1 cellular context compared by ENCODE assay signal in the genomic region with DNA sequence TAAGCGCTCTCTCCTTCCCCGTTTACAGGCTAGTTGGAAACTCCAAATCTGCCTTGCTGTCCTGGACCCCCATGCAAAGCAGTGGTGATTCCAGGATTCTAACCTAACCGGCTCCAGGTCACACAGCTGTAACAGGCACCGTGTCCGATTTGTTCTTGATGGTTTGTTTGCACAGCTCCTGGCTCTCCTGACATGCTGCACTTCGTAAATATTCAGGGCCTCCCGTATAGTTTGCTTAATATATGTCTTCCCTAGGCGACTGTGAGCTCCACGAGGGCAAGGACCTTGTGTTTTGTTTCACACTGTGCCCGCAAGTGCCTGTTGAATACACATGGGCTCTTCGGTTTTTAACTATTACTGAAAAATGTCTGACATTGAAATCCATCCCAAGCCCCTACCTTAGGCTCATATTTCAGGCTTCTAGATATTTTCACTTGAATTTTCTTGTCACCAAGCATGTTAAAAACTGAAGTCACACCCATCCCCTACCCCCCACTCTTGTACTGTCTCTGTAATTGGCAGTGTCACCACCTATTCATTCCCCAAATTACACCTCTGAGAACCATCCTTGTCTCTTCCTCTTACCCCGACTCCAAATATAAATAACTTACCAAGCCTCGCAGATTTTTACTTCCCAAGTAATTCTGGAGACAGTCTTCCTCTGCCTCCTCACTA.
TF ChIP-seq lines count a peak whose summit lies in the region.

No MANE protein-coding gene starts in this region.

TF ChIP-seq in SK-N-SH, 30 proteins besides CTCF, POLR2A, EP300 and RAD21 (continued from another document):
- TF ChIP-seq, protein P1, sequence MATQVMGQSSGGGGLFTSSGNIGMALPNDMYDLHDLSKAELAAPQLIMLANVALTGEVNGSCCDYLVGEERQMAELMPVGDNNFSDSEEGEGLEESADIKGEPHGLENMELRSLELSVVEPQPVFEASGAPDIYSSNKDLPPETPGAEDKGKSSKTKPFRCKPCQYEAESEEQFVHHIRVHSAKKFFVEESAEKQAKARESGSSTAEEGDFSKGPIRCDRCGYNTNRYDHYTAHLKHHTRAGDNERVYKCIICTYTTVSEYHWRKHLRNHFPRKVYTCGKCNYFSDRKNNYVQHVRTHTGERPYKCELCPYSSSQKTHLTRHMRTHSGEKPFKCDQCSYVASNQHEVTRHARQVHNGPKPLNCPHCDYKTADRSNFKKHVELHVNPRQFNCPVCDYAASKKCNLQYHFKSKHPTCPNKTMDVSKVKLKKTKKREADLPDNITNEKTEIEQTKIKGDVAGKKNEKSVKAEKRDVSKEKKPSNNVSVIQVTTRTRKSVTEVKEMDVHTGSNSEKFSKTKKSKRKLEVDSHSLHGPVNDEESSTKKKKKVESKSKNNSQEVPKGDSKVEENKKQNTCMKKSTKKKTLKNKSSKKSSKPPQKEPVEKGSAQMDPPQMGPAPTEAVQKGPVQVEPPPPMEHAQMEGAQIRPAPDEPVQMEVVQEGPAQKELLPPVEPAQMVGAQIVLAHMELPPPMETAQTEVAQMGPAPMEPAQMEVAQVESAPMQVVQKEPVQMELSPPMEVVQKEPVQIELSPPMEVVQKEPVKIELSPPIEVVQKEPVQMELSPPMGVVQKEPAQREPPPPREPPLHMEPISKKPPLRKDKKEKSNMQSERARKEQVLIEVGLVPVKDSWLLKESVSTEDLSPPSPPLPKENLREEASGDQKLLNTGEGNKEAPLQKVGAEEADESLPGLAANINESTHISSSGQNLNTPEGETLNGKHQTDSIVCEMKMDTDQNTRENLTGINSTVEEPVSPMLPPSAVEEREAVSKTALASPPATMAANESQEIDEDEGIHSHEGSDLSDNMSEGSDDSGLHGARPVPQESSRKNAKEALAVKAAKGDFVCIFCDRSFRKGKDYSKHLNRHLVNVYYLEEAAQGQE (IDR thresholded peaks at IDR 0.05; ENCODE audit: low read depth, low read length), result no peak
- TF ChIP-seq, protein P2, sequence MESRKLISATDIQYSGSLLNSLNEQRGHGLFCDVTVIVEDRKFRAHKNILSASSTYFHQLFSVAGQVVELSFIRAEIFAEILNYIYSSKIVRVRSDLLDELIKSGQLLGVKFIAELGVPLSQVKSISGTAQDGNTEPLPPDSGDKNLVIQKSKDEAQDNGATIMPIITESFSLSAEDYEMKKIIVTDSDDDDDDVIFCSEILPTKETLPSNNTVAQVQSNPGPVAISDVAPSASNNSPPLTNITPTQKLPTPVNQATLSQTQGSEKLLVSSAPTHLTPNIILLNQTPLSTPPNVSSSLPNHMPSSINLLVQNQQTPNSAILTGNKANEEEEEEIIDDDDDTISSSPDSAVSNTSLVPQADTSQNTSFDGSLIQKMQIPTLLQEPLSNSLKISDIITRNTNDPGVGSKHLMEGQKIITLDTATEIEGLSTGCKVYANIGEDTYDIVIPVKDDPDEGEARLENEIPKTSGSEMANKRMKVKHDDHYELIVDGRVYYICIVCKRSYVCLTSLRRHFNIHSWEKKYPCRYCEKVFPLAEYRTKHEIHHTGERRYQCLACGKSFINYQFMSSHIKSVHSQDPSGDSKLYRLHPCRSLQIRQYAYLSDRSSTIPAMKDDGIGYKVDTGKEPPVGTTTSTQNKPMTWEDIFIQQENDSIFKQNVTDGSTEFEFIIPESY (IDR thresholded peaks at IDR 0.05; ENCODE audit: borderline replicate concordance, low read depth), result no peak
- TF ChIP-seq MEF2A (IDR thresholded peaks at IDR 0.05; ENCODE audit: borderline replicate concordance, low read depth), result no peak
